Comparison of ENCODE assay signal across 8 cellular contexts in genomic region chr7:153398370-153398769, GRCh38.
"Had no signal": no experiment of that assay in that cellular context is flagged by ENCODE, and none has a peak within 500 bp of the region (broad histone marks: within the 10 kb centered on the region; RNA-seq: fewer than 3 reads in every experiment).

No MANE protein-coding gene starts in this region.

- ATAC-seq: GM12878 had no signal

- FAIRE-seq: G401.6, GM12878, GM12891, GM12892, GM18507, GM19239 had no signal

- DNase-seq: GDM1, GF-D8 had no signal

- H3K4me3 ChIP-seq: GM12878 had no signal
